In the genomic region with DNA sequence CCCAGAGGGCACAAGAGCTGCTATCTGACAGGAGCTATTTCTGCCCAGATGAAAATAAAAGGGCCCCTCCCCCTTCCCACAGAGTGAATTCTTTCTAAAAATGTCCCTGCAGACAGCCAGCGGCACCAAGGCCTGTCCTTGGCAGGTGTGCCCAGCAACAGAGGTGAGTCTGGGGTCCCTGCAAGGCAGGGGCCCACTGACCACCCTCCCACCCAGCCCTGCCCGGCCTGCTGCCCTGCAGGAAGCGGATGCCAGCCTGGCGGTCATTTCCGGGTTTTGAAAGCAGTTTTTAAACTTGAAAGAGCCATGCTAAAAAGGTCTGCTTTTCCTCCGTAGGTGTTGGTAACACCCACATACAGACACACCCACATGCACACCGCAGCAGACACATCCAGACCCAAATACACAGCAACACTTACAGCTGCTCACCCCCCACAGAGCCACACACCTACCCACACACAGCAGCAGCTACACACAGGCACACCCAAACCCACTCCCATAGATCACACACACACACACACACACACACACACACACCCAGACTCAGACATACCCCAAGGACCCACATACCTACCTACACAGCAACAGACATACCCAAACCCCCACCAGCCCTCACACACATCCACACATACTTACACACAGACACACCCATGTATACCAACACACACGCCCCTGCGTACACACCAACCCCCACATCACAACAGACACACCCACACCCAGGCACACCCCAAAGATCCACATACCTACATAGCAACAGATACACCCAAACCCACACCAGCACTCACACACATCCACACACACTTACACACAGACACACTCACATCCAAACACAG, we compare ENCODE assay signal across 1 cellular context.
TF ChIP-seq lines count a peak whose summit lies in the region.

No MANE protein-coding gene starts in this region.

TF ChIP-seq in GM12878, 131 proteins besides CTCF, POLR2A, EP300 and RAD21 (continued from another document):
- TF ChIP-seq, protein P1, sequence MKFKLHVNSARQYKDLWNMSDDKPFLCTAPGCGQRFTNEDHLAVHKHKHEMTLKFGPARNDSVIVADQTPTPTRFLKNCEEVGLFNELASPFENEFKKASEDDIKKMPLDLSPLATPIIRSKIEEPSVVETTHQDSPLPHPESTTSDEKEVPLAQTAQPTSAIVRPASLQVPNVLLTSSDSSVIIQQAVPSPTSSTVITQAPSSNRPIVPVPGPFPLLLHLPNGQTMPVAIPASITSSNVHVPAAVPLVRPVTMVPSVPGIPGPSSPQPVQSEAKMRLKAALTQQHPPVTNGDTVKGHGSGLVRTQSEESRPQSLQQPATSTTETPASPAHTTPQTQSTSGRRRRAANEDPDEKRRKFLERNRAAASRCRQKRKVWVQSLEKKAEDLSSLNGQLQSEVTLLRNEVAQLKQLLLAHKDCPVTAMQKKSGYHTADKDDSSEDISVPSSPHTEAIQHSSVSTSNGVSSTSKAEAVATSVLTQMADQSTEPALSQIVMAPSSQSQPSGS (IDR thresholded peaks at IDR 0.05; ENCODE audit: low read length) = no peak
- no peak for TF ChIP-seq SP1 (IDR thresholded peaks at IDR 0.05; ENCODE audit: low read depth, low read length)
- TF ChIP-seq, protein P2, sequence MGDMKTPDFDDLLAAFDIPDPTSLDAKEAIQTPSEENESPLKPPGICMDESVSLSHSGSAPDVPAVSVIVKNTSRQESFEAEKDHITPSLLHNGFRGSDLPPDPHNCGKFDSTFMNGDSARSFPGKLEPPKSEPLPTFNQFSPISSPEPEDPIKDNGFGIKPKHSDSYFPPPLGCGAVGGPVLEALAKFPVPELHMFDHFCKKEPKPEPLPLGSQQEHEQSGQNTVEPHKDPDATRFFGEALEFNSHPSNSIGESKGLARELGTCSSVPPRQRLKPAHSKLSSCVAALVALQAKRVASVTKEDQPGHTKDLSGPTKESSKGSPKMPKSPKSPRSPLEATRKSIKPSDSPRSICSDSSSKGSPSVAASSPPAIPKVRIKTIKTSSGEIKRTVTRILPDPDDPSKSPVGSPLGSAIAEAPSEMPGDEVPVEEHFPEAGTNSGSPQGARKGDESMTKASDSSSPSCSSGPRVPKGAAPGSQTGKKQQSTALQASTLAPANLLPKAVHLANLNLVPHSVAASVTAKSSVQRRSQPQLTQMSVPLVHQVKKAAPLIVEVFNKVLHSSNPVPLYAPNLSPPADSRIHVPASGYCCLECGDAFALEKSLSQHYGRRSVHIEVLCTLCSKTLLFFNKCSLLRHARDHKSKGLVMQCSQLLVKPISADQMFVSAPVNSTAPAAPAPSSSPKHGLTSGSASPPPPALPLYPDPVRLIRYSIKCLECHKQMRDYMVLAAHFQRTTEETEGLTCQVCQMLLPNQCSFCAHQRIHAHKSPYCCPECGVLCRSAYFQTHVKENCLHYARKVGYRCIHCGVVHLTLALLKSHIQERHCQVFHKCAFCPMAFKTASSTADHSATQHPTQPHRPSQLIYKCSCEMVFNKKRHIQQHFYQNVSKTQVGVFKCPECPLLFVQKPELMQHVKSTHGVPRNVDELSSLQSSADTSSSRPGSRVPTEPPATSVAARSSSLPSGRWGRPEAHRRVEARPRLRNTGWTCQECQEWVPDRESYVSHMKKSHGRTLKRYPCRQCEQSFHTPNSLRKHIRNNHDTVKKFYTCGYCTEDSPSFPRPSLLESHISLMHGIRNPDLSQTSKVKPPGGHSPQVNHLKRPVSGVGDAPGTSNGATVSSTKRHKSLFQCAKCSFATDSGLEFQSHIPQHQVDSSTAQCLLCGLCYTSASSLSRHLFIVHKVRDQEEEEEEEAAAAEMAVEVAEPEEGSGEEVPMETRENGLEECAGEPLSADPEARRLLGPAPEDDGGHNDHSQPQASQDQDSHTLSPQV (IDR thresholded peaks at IDR 0.05) = no peak
- TF ChIP-seq IRF4 (IDR thresholded peaks at IDR 0.05; ENCODE audit: low read depth, low read length) = no peak
TF ChIP-seq in GM12878: peak in this region for 25.
